ENCODE assay signal across 15 cellular contexts in the genomic region with DNA sequence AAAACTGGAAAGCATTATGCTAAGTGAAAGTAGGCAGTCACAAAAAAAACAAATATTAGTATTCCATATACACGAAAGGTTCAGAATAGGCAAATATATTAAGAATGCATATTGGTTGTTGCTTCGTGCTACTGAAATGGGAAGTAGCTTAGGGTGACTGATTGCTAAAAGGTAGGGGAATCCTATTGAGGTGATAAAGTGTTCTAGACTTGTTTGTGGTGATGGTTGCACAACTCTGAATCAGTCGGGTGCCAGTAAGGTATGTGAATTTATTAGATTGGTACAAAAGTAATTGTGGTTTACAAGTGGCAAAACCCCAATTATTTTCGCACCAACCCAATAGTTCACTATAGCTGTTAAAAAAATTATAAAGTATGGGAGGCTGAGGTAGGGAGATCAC. TPM values are rescaled to one million over a fixed set of nuclear protein-coding genes. Genes with fewer than 3 reads are reported as not detected.
DNase-seq lines count a peak whose midpoint lies in the region; ATAC-seq, FAIRE-seq and TF ChIP-seq lines count a peak whose summit lies in the region.
"Had no signal": no experiment of that assay in that cellular context is flagged by ENCODE, and none has a peak within 500 bp of the region (broad histone marks: within the 10 kb centered on the region; RNA-seq: fewer than 3 reads in every experiment).

No MANE protein-coding gene starts in this region.

- H3K36me3 ChIP-seq in astrocyte (ENCODE audit: insufficient read depth, low read length), result no peaks in the 10 kb centered on the region

- H3K4me1 ChIP-seq in astrocyte (ENCODE audit: insufficient read depth, low read length), result no peaks in the 10 kb centered on the region

- no peak overlapping the region for H2AFZ ChIP-seq in astrocyte (ENCODE audit: low read depth, low read length)

- no peaks in the 10 kb centered on the region for H3K27me3 Mint-ChIP-seq in astrocyte (ENCODE audit: low read depth, unreplicated experiment)
- no peaks in the 10 kb centered on the region for H3K27me3 Mint-ChIP-seq in naive B cell
- H3K27me3 Mint-ChIP-seq: activated naive CD8-positive, alpha-beta T cell treated with anti-CD3 and anti-CD28 coated beads, Interleukin-2, amount 10 ng/mL, durations not matched to agents 7 days and 5 days; dendritic cell treated with granulocyte-macrophage colony-stimulating factor and Interleukin-4, amounts not matched to agents 40 ng/mL and 50 ng/mL, for 4 days had no signal

- peaks cover 76% of the 10 kb centered on the region for H4K20me1 ChIP-seq in astrocyte (ENCODE audit: insufficient read depth, low read length)

- no peak overlapping the region for H3K4me3 Mint-ChIP-seq in astrocyte (ENCODE audit: unreplicated experiment)
- H3K4me3 Mint-ChIP-seq in naive B cell, result peak overlapping the region in 2 of 8 donors; percentile 9 to 61
- H3K4me3 Mint-ChIP-seq: activated naive CD8-positive, alpha-beta T cell treated with anti-CD3 and anti-CD28 coated beads, Interleukin-2, amount 10 ng/mL, durations not matched to agents 7 days and 5 days; dendritic cell treated with granulocyte-macrophage colony-stimulating factor and Interleukin-4, amounts not matched to agents 40 ng/mL and 50 ng/mL, for 4 days had no signal

- intact Hi-C loops in dorsolateral prefrontal cortex (cut with DNase I), result no loop called here

- H3K4me2 ChIP-seq in astrocyte (ENCODE audit: low read length), result no peak overlapping the region

- TF ChIP-seq CTCF in astrocyte (IDR thresholded peaks at IDR 0.05; ENCODE audit: insufficient read depth, low read depth, low read length), result no peak
- no peak for TF ChIP-seq CTCF in dorsolateral prefrontal cortex (IDR thresholded peaks at IDR 0.05 in 54 of 56, conservative IDR thresholded peaks at IDR 0.05 in 2 of 56; ENCODE audit: low read depth in 1 of 56, partially characterized antibody in 56 of 56)

- H3K27ac Mint-ChIP-seq in astrocyte (ENCODE audit: unreplicated experiment) (no peak overlapping the region), naive B cell (peak overlapping the region in 3 of 6 donors; percentile 43 to 84 (median 69))
- H3K27ac Mint-ChIP-seq: activated naive CD8-positive, alpha-beta T cell treated with anti-CD3 and anti-CD28 coated beads, Interleukin-2, amount 10 ng/mL, durations not matched to agents 7 days and 5 days; dendritic cell treated with granulocyte-macrophage colony-stimulating factor and Interleukin-4, amounts not matched to agents 40 ng/mL and 50 ng/mL, for 4 days had no signal

- no peaks in the 10 kb centered on the region for H3K27me3 ChIP-seq in astrocyte (ENCODE audit: insufficient read depth, low read length)
- no peaks in the 10 kb centered on the region for H3K27me3 ChIP-seq in dorsolateral prefrontal cortex
- H3K27me3 ChIP-seq: tibial nerve had no signal

- H3K27ac ChIP-seq in astrocyte (ENCODE audit: low read depth, low read length) (no peak overlapping the region), dorsolateral prefrontal cortex (no peak overlapping the region)
- H3K27ac ChIP-seq: left ventricle myocardium inferior, tibial nerve, VCaP had no signal

- no peaks in the 10 kb centered on the region for H3K9me3 ChIP-seq in astrocyte (ENCODE audit: insufficient read depth, low read depth, low read length)

- peaks cover 97% of the 10 kb centered on the region for H3K79me2 ChIP-seq in astrocyte (ENCODE audit: insufficient read depth, low read length)

- DNase-seq in astrocyte (ENCODE audit: low read depth) (peak; percentile 46), naive B cell (peak; percentile 21), NCI-H2171 (lab: John Stamatoyannopoulos, UW) (no peak), dorsolateral prefrontal cortex (no peak), D341Med (ENCODE audit: low spot score) (no peak)
- DNase-seq: activated naive CD8-positive, alpha-beta T cell treated with anti-CD3 and anti-CD28 coated beads, Interleukin-2, amount 10 ng/mL, durations not matched to agents 7 days and 5 days; left ventricle myocardium inferior; NCI-H1105 treated with DMSO at 0.1 percent for 48 hours; NCI-H524 treated with DMSO at 0.1 percent for 48 hours; SHP77 had no signal

- no peak overlapping the region for H3K4me3 ChIP-seq in astrocyte (ENCODE audit: insufficient read depth, low read depth, low read length)
- H3K4me3 ChIP-seq in dorsolateral prefrontal cortex, result no peak overlapping the region
- H3K4me3 ChIP-seq: left ventricle myocardium inferior, tibial nerve had no signal

- no peak for FAIRE-seq in astrocyte (lab: Jason Lieb, UNC)

- H3K4me1 Mint-ChIP-seq in astrocyte (ENCODE audit: low read depth, unreplicated experiment) (no peaks in the 10 kb centered on the region), naive B cell (peaks cover 15 to 76% (median 52%) of the 10 kb centered on the region in 3 donors)

- no peak overlapping the region for H3K9ac ChIP-seq in astrocyte (ENCODE audit: low read length)

- peaks cover 4% of the 10 kb centered on the region for H3K36me3 Mint-ChIP-seq in astrocyte (ENCODE audit: low read depth, unreplicated experiment)
- H3K36me3 Mint-ChIP-seq in naive B cell, result no peaks in the 10 kb centered on the region

- peak; percentile 63 for ATAC-seq in GM18861 (IDR thresholded peaks at IDR 0.05; ENCODE audit: unreplicated experiment)
- peak; percentile 50 for ATAC-seq in HG03159 (IDR thresholded peaks at IDR 0.05; ENCODE audit: unreplicated experiment)
- peak; percentile 82 to 85 for ATAC-seq in naive B cell (ENCODE audit: low read depth in 2 of 2)

- no peaks in the 10 kb centered on the region for H3K9me3 Mint-ChIP-seq in astrocyte (ENCODE audit: unreplicated experiment)
- peaks cover 0 to 2% (median 0%) of the 10 kb centered on the region in 7 donors for H3K9me3 Mint-ChIP-seq in naive B cell
- H3K9me3 Mint-ChIP-seq: dendritic cell treated with granulocyte-macrophage colony-stimulating factor and Interleukin-4, amounts not matched to agents 40 ng/mL and 50 ng/mL, for 4 days had no signal

RNA-seq across cellular contexts. Expression of gene USP34, which starts 20.7 kb away (rescaled TPM):
- total RNA-seq in astrocyte (92.6 and 99.9 TPM in 2 replicates), dorsolateral prefrontal cortex (100 to 1,000 TPM; 122 to 224 (median 167) TPM)
- polyA plus RNA-seq in naive B cell (ENCODE audit: low read depth in 6 of 6), result 10 to 100 TPM; 16.1 to 26.9 (median 21.4) TPM

Comparison
In these comparisons a context has a peak if more than half of its experiments do, and no peak if none do; other contexts are left out.
1. DNase-seq: peak in astrocyte (single experiment) and naive B cell (single experiment); none in NCI-H2171 (single experiment), dorsolateral prefrontal cortex (0 of 10) and D341Med (single experiment).
2. Peak in every context shown above with its lines, with median percentiles within 50 percentile points of each other: ATAC-seq.